Comparison of ENCODE assay signal across 8 cellular contexts in genomic region chr17:11986939-11987329, GRCh38. TPM values are rescaled to one million over a fixed set of nuclear protein-coding genes. Genes with fewer than 3 reads are reported as not detected.
A peak's percentile ranks its signal among the peaks of the same experiment; 100 is the strongest.
DNase-seq lines count a peak whose midpoint lies in the region; ATAC-seq and TF ChIP-seq lines count a peak whose summit lies in the region.

No MANE protein-coding gene starts in this region.

- no peak for TF ChIP-seq EP300 in suprapubic skin (IDR thresholded peaks at IDR 0.05)

- TF ChIP-seq POLR2A in suprapubic skin (IDR thresholded peaks at IDR 0.05) = no peak

- intact Hi-C loops in right cardiac atrium (cut with DNase I) = loop anchor here in 2 of 4 donors (5.0 to 10.0 kb wide), 2 partner anchors 1110 to 1112 kb away; no protein-coding TSS in a partner anchor

- WGBS in right cardiac atrium = 37% methylated on average over 5 of the region's 5 CpGs
- WGBS in suprapubic skin = 22% methylated on average over 5 of the region's 5 CpGs

- H3K4me3 ChIP-seq in adipocyte (ENCODE audit: low read length) = peak overlapping the region; percentile 38
- H3K4me3 ChIP-seq in right cardiac atrium (ENCODE audit: low read length) = no peak overlapping the region
- H3K4me3 ChIP-seq in suprapubic skin = no peak overlapping the region

- TF ChIP-seq CTCF in C4-2B (conservative IDR thresholded peaks at IDR 0.05) (peak; percentile 76), suprapubic skin (IDR thresholded peaks at IDR 0.05) (peak; percentile 41 to 44)

- DNase-seq in HT-29 (ENCODE audit: low spot score) = peak; percentile 56
- DNase-seq in adipocyte (ENCODE audit: low read depth) = peak; percentile 70
- DNase-seq in right cardiac atrium = peak in 1 of 3 donors; percentile 66
- no peak for DNase-seq in suprapubic skin (ENCODE audit: low spot score in 2 of 2)

- peak overlapping the region; percentile 66; the same call in 1 of the 2 replicates for H3K27ac ChIP-seq in C4-2B
- H3K27ac ChIP-seq in right cardiac atrium (ENCODE audit: low read length) = no peak overlapping the region
- H3K27ac ChIP-seq in suprapubic skin = peak overlapping the region; percentile 12

- ATAC-seq in right cardiac atrium = peak; percentile 73 to 74
- no peak for ATAC-seq in GM19397 (IDR thresholded peaks at IDR 0.05; ENCODE audit: unreplicated experiment)
- ATAC-seq in HG02798 (IDR thresholded peaks at IDR 0.05; ENCODE audit: poor library complexity, unreplicated experiment) = no peak
- no peak for ATAC-seq in HG02981 (IDR thresholded peaks at IDR 0.05; ENCODE audit: unreplicated experiment)

- H3K9ac ChIP-seq in adipocyte (ENCODE audit: low read length) = peak overlapping the region; percentile 15

- peaks cover 22% of the 10 kb centered on the region for H3K4me1 ChIP-seq in adipocyte (ENCODE audit: control insufficient read depth, insufficient read depth, low read length)
- H3K4me1 ChIP-seq in right cardiac atrium (ENCODE audit: control insufficient read depth, insufficient read depth, low read length) = no peaks in the 10 kb centered on the region
- H3K4me1 ChIP-seq in suprapubic skin = peaks cover 21% of the 10 kb centered on the region

- H3K36me3 ChIP-seq in adipocyte (ENCODE audit: control insufficient read depth, insufficient read depth, low read length, severe bottlenecking) (peaks cover 57% of the 10 kb centered on the region), suprapubic skin (peaks cover 31% of the 10 kb centered on the region)

- H3K9me3 ChIP-seq in adipocyte (ENCODE audit: control insufficient read depth, low read length) = no peaks in the 10 kb centered on the region
- no peaks in the 10 kb centered on the region for H3K9me3 ChIP-seq in right cardiac atrium (ENCODE audit: control insufficient read depth, low read length)
- no peaks in the 10 kb centered on the region for H3K9me3 ChIP-seq in suprapubic skin

- H3K27me3 ChIP-seq in adipocyte (replicated peaks; ENCODE audit: control insufficient read depth, insufficient read depth, low read length) = no peaks in the 10 kb centered on the region
- no peaks in the 10 kb centered on the region for H3K27me3 ChIP-seq in right cardiac atrium (ENCODE audit: control insufficient read depth, insufficient read depth)
- H3K27me3 ChIP-seq in suprapubic skin = no peaks in the 10 kb centered on the region

RNA-seq across cellular contexts. Expression of gene ZNF18, which starts 10.3 kb away (rescaled TPM):
- 1.2 and 2.0 TPM in 2 replicates for total RNA-seq in HT-29 (2014; rRNA removed; shearing (Covaris generic))
- total RNA-seq in right cardiac atrium (1 to 10 TPM; 4.0 to 5.3 (median 4.6) TPM), suprapubic skin (10 to 100 TPM in 3 of 4 donors, 1 to 10 TPM in 1; 8.3 to 16.6 (median 11.4) TPM)
- polyA plus RNA-seq in right cardiac atrium = 3.5 TPM

RNA-seq across cellular contexts. Expression of gene MAP2K4, which starts 33.7 kb away (rescaled TPM):
- total RNA-seq in HT-29 (2014; rRNA removed; shearing (Covaris generic)) = 5.9 and 6.2 TPM in 2 replicates
- 10 to 100 TPM; 29.9 to 34.4 (median 33.7) TPM for total RNA-seq in right cardiac atrium
- polyA plus RNA-seq in right cardiac atrium = 11.5 TPM
- total RNA-seq in suprapubic skin = 10 to 100 TPM; 29.3 to 35.7 (median 32.3) TPM

Comparison
In these comparisons a context has a peak if more than half of its experiments do, and no peak if none do; other contexts are left out.
1. DNase-seq: peak in HT-29 (single experiment) and adipocyte (single experiment); none in suprapubic skin (0 of 2).
2. ATAC-seq: peak in right cardiac atrium (2 of 2); none in GM19397 (single experiment), HG02798 (single experiment) and HG02981 (single experiment).